11 cellular contexts compared by ENCODE assay signal in the genomic region with DNA sequence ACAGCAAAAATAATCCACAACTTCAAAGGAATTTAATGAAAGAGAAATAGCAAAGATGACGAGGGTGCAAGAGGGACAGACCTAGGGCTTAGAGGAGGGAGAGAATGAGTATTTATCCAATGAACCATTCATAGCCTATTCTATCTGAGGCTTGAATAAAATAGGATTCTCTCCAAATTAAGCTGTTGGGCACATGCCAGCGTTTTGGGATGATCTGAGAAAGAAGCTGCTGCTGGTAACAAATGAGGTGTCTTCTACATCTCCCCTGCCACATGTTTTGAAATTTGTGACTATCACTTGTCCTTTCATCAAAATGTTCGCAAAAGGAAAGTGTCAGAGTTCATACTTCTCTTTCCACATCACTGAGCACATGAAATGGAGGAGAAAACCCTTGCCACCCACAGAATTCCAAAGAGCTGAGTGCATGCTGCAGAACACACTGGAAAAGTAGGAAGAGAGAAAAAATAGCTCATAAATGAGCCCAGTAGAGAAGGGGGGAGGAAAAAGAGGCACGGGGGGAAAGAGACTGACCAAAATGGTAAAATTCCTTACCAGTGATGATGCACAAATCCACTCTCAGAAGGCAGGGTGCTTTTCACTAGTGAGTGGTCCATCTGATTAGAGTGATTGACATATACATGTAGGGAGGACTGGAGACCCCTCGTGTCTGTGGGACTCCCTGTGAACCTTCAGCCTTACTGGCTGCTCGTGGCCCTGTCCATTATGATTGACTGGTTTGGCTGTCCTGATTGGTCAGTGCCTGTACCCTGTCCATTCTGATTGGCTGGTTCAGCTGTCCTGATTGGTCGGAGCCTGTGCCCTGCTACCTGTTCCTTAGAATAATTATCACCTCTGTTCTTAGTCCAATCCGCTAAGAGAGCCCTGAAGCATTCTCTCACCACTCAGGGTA.
DNase-seq lines count a peak whose midpoint lies in the region; ATAC-seq and TF ChIP-seq lines count a peak whose summit lies in the region.
"Had no signal": no experiment of that assay in that cellular context is flagged by ENCODE, and none has a peak within 500 bp of the region (broad histone marks: within the 10 kb centered on the region; RNA-seq: fewer than 3 reads in every experiment).

No MANE protein-coding gene starts in this region.

- ATAC-seq in Panc1: peak; percentile 74
- ATAC-seq in stimulated activated naive CD8-positive, alpha-beta T cell treated with anti-CD3 and anti-CD28 coated beads, Interleukin-15, amount 100 ng/mL, for 72 hours: no peak

- no peak overlapping the region for H3K4me3 Mint-ChIP-seq in stimulated activated naive CD8-positive, alpha-beta T cell treated with anti-CD3 and anti-CD28 coated beads, Interleukin-15, amount 100 ng/mL, for 72 hours

- H3K27ac ChIP-seq in Panc1 (ENCODE audit: low read length) (no peak overlapping the region), esophagus (ENCODE audit: low read depth in 2 of 2, low read length in 1 of 2) (peak overlapping the region; percentile 17 to 43)

- intact Hi-C loops in Panc1 (cut with micrococcal nuclease; ENCODE audit: unreplicated experiment): no loop called here

- H3K4me3 ChIP-seq in Panc1 (ENCODE audit: low read depth in 2 of 2, low read length in 2 of 2) (no peak overlapping the region), esophagus (ENCODE audit: low read depth in 1 of 2, low read length in 2 of 2) (no peak overlapping the region)

- 48 to 57% methylated on average over 8 of the region's 8 CpGs for WGBS in esophagus, 2 donors

- peak; percentile 71 for DNase-seq in AG08396 (ENCODE audit: low spot score)
- no peak for DNase-seq in Panc1 (ENCODE audit: low read depth, low spot score)
- peak; percentile 92 for DNase-seq in non-pigmented ciliary epithelial cell (ENCODE audit: low read depth)
- DNase-seq in stimulated activated naive CD8-positive, alpha-beta T cell treated with anti-CD3 and anti-CD28 coated beads, Interleukin-15, amount 100 ng/mL, for 72 hours: no peak
- DNase-seq in NCI-H1694 treated with DMSO at 0.1 percent for 48 hours (lab: John Stamatoyannopoulos, UW): no peak
- no peak for DNase-seq in NCI-H510A treated with DMSO at 0.1 percent for 48 hours (lab: John Stamatoyannopoulos, UW)
- DNase-seq in NCI-H128 (lab: John Stamatoyannopoulos, UW; ENCODE audit: unreplicated experiment): no peak
- DNase-seq: activated effector memory CD4-positive, alpha-beta T cell treated with Interleukin-2 at 50 U/mL for 16 hours; COR-L47; NCI-H1417 had no signal

- peaks cover 26% of the 10 kb centered on the region for H3K27me3 Mint-ChIP-seq in stimulated activated naive CD8-positive, alpha-beta T cell treated with anti-CD3 and anti-CD28 coated beads, Interleukin-15, amount 100 ng/mL, for 72 hours

- no TSS peak for BruUV-seq in Panc1 (replicated peaks; lab: Mats Ljungman, UMichigan)

- TF ChIP-seq CTCF in Panc1 (IDR thresholded peaks at IDR 0.05): no peak

- CTCF ChIA-PET in Panc1 (lab: Charles Lee): interaction anchor here (0.6 kb wide), 1 partner anchor 181 kb away, joined by 4 read pairs; a partner anchor contains a TSS

- H3K4me1 ChIP-seq in Panc1 (ENCODE audit: control insufficient read depth, insufficient read depth, low read length): no peaks in the 10 kb centered on the region
- H3K4me1 ChIP-seq in esophagus (ENCODE audit: control insufficient read depth in 2 of 2, insufficient read depth in 2 of 2, low read length in 1 of 2): no peaks in the 10 kb centered on the region

- POLR2A ChIA-PET in Panc1 (lab: Charles Lee): interaction anchor here (0.6 kb wide), 1 partner anchor 16 kb away, joined by 6 read pairs; no protein-coding TSS in a partner anchor

- H3K36me3 ChIP-seq in Panc1 (ENCODE audit: control insufficient read depth, insufficient read depth, low read length): no peaks in the 10 kb centered on the region
- no peaks in the 10 kb centered on the region for H3K36me3 ChIP-seq in esophagus (ENCODE audit: control insufficient read depth in 2 of 2, insufficient read depth in 2 of 2, low read length in 1 of 2)

- peaks cover 0 to 5% of the 10 kb centered on the region in 2 donors for H3K9me3 Mint-ChIP-seq in stimulated activated naive CD8-positive, alpha-beta T cell treated with anti-CD3 and anti-CD28 coated beads, Interleukin-15, amount 100 ng/mL, for 72 hours

- no peaks in the 10 kb centered on the region for H3K27me3 ChIP-seq in Panc1 (ENCODE audit: control insufficient read depth, insufficient read depth, low read length)
- H3K27me3 ChIP-seq in esophagus (ENCODE audit: control insufficient read depth in 1 of 2, insufficient read depth in 2 of 2, low read length in 2 of 2): no peaks in the 10 kb centered on the region

- in situ Hi-C loops in Panc1 (cut with HindIII; ENCODE audit: low pct_unique_long_range_greater_than_20kb, low sequenced_read_pairs): no loop called here

- H3K27ac Mint-ChIP-seq in stimulated activated naive CD8-positive, alpha-beta T cell treated with anti-CD3 and anti-CD28 coated beads, Interleukin-15, amount 100 ng/mL, for 72 hours: no peak overlapping the region

- no peaks in the 10 kb centered on the region for H3K4me1 Mint-ChIP-seq in stimulated activated naive CD8-positive, alpha-beta T cell treated with anti-CD3 and anti-CD28 coated beads, Interleukin-15, amount 100 ng/mL, for 72 hours

- H3K9me3 ChIP-seq in Panc1 (ENCODE audit: control insufficient read depth, insufficient read depth, low read depth, low read length) (peaks cover 19% of the 10 kb centered on the region; the same call in 1 of the 2 replicates), esophagus (ENCODE audit: control insufficient read depth in 2 of 2, insufficient read depth in 1 of 2, low read depth in 1 of 2, low read length in 1 of 2) (no peaks in the 10 kb centered on the region)

Comparison
In these comparisons a context has a peak if more than half of its experiments do, and no peak if none do; other contexts are left out.
1. DNase-seq: peak in AG08396 (single experiment) and non-pigmented ciliary epithelial cell (single experiment); none in Panc1 (single experiment), stimulated activated naive CD8-positive, alpha-beta T cell treated with anti-CD3 and anti-CD28 coated beads, Interleukin-15, amount 100 ng/mL, for 72 hours (0 of 2), NCI-H1694 treated with DMSO at 0.1 percent for 48 hours (single experiment), NCI-H510A treated with DMSO at 0.1 percent for 48 hours (single experiment) and NCI-H128 (single experiment).